8 cellular contexts compared by ENCODE assay signal in the genomic region with DNA sequence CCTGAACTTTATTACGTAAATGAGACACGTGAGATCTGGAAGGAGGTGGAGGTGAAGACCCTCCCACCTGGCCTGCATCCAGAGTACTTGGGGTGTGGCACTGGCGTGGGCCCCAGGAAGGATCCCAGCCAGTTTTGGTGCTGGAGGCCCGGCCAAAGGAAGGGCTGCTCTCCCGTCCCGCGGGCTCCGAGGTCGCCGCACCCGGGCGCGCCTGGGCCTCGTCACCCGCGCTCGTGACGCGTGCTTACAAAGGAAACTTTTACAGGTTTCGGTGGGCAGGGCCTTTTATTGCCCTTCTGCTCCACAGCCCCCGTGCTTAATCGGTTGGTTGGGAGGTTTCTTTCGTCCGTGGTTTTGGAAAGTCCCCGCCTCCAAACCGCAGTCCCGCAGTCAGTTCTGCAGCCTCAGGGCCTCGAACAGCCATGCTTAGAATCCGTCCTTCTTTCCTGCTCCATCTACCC. TPM values are rescaled to one million over a fixed set of nuclear protein-coding genes. Genes with fewer than 3 reads are reported as not detected.
A peak's percentile ranks its signal among the peaks of the same experiment; 100 is the strongest.
DNase-seq lines count a peak whose midpoint lies in the region; ATAC-seq and TF ChIP-seq lines count a peak whose summit lies in the region.

No MANE protein-coding gene starts in this region.

- CTCF ChIA-PET in T-cell (lab: Charles Lee) = no interaction called here

- no peak overlapping the region for H3K9ac ChIP-seq in muscle layer of colon (ENCODE audit: low read length)

- peak overlapping the region in 1 of 2 donors; percentile 64 for H3K27ac Mint-ChIP-seq in T-cell
- peak overlapping the region; percentile 14 for H3K27ac Mint-ChIP-seq in dendritic cell treated with granulocyte-macrophage colony-stimulating factor and Interleukin-4, amounts not matched to agents 40 ng/mL and 50 ng/mL, for 4 days

- 3% methylated on average over 29 of the region's 29 CpGs for WGBS in suprapubic skin

- H3K4me1 Mint-ChIP-seq in T-cell = peaks cover 14 to 40% (median 32%) of the 10 kb centered on the region in 3 donors
- peaks cover 49% of the 10 kb centered on the region for H3K4me1 Mint-ChIP-seq in dendritic cell treated with granulocyte-macrophage colony-stimulating factor and Interleukin-4, amounts not matched to agents 40 ng/mL and 50 ng/mL, for 4 days (ENCODE audit: low read depth)

- H3K9me3 ChIP-seq in muscle layer of colon (ENCODE audit: low read length) (peaks cover 16% of the 10 kb centered on the region), suprapubic skin (no peaks in the 10 kb centered on the region)

- peaks cover 92 to 93% of the 10 kb centered on the region in 2 donors for H3K27me3 Mint-ChIP-seq in T-cell
- peaks cover 90% of the 10 kb centered on the region for H3K27me3 Mint-ChIP-seq in dendritic cell treated with granulocyte-macrophage colony-stimulating factor and Interleukin-4, amounts not matched to agents 40 ng/mL and 50 ng/mL, for 4 days

- H3K4me1 ChIP-seq in muscle layer of colon (ENCODE audit: insufficient read depth, low read length) (peaks cover 12% of the 10 kb centered on the region), suprapubic skin (peaks cover 28% of the 10 kb centered on the region)

- DNase-seq in T-cell (peak in 31 of 34 experiments; percentile 13 to 59 (median 39)), suprapubic skin (ENCODE audit: low spot score in 2 of 2) (peak in 1 of 2 donors; percentile 75), head of caudate nucleus (no peak), GF-D8 (lab: John Stamatoyannopoulos, UW) (no peak)

- TF ChIP-seq CTCF in GM12875 (IDR thresholded peaks at IDR 0.05; ENCODE audit: borderline replicate concordance, insufficient read depth, low read depth, low read length) (no peak), suprapubic skin (IDR thresholded peaks at IDR 0.05) (no peak)

- H3K9me3 Mint-ChIP-seq in T-cell = peaks cover 5 to 21% (median 10%) of the 10 kb centered on the region in 3 donors
- H3K9me3 Mint-ChIP-seq in dendritic cell treated with granulocyte-macrophage colony-stimulating factor and Interleukin-4, amounts not matched to agents 40 ng/mL and 50 ng/mL, for 4 days = no peaks in the 10 kb centered on the region

- H3K27ac ChIP-seq in muscle layer of colon (ENCODE audit: low read depth, low read length) (no peak overlapping the region), suprapubic skin (no peak overlapping the region)

- H3K27me3 ChIP-seq in muscle layer of colon (ENCODE audit: control insufficient read depth in 1 of 2, insufficient read depth in 2 of 2, low read length in 2 of 2) (peaks cover 49 to 57% of the 10 kb centered on the region in 2 donors), suprapubic skin (peaks cover 72% of the 10 kb centered on the region)

- peak overlapping the region; percentile 24 for H3K4me3 ChIP-seq in GM12875 (ENCODE audit: low read depth, low read length)
- peak overlapping the region; percentile 26 to 53 for H3K4me3 ChIP-seq in muscle layer of colon (ENCODE audit: low read depth in 1 of 2, low read length in 2 of 2)
- peak overlapping the region; percentile 34 for H3K4me3 ChIP-seq in suprapubic skin

- POLR2A ChIA-PET in T-cell (lab: Charles Lee) = interaction anchor here in 1 of 2 donors (0.7 kb wide), 1 partner anchor 158 kb away, joined by 10 read pairs; no protein-coding TSS in a partner anchor

- TF ChIP-seq EP300 in suprapubic skin (IDR thresholded peaks at IDR 0.05) = no peak

- H3K36me3 Mint-ChIP-seq in T-cell = peaks cover 9% of the 10 kb centered on the region
- no peaks in the 10 kb centered on the region for H3K36me3 Mint-ChIP-seq in dendritic cell treated with granulocyte-macrophage colony-stimulating factor and Interleukin-4, amounts not matched to agents 40 ng/mL and 50 ng/mL, for 4 days (ENCODE audit: low read depth)

- peak overlapping the region; percentile 50 to 68 (median 66) for H3K4me3 Mint-ChIP-seq in T-cell
- H3K4me3 Mint-ChIP-seq in dendritic cell treated with granulocyte-macrophage colony-stimulating factor and Interleukin-4, amounts not matched to agents 40 ng/mL and 50 ng/mL, for 4 days = peak overlapping the region; percentile 67

- H3K36me3 ChIP-seq in muscle layer of colon (ENCODE audit: insufficient read depth, low read length) = no peaks in the 10 kb centered on the region
- no peaks in the 10 kb centered on the region for H3K36me3 ChIP-seq in suprapubic skin

- intact Hi-C loops in dendritic cell treated with granulocyte-macrophage colony-stimulating factor and Interleukin-4, amounts not matched to agents 40 ng/mL and 50 ng/mL, for 4 days (cut with micrococcal nuclease) = loop anchor here (10.0 kb wide), 1 partner anchor 150 kb away; no protein-coding TSS in a partner anchor
- intact Hi-C loops in head of caudate nucleus (cut with DNase I) = no loop called here

- no peak for TF ChIP-seq POLR2A in suprapubic skin (IDR thresholded peaks at IDR 0.05)

- ATAC-seq in HG02623 (IDR thresholded peaks at IDR 0.05; ENCODE audit: unreplicated experiment) (peak; percentile 61), T-cell (replicated peaks in 1 of 4) (peak; percentile 43 to 84 (median 56))

RNA-seq across cellular contexts. Expression of a gene that starts 29.2 kb away (rescaled TPM):
- total RNA-seq in T-cell (1 to 10 TPM; 3.6 to 9.3 (median 4.6) TPM), suprapubic skin (1 to 10 TPM in 2 of 4 donors, not detected in 2; 2.0 to 3.4 TPM)

RNA-seq across cellular contexts. Expression of a gene that starts 29.6 kb away (rescaled TPM):
- total RNA-seq in T-cell (1 to 10 TPM; 1.1 to 1.5 (median 1.4) TPM), suprapubic skin (under 1 TPM in 1 of 4 donors, not detected in 3; 0.59 TPM)

RNA-seq across cellular contexts. Expression of a gene that starts 44.1 kb away (rescaled TPM):
- 1 to 10 TPM in 3 of 5 donors, under 1 TPM in 2; 0.33 to 4.4 (median 1.4) TPM for total RNA-seq in T-cell
- total RNA-seq in suprapubic skin = 10 to 100 TPM; 38.8 to 59.9 (median 51.9) TPM

Comparison
In these comparisons a context has a peak if more than half of its experiments do, and no peak if none do; other contexts are left out.
1. DNase-seq: peak in T-cell (31 of 34); none in head of caudate nucleus (0 of 42) and GF-D8 (single experiment).
2. RNA of a gene that starts 44.1 kb away (total RNA-seq): 38.8 to 59.9 TPM in suprapubic skin; 0.33 to 4.4 TPM in T-cell; every median in the first group is over 4 times any median in the second.
3. Peak in every context shown above with its lines, with median percentiles within 50 percentile points of each other: H3K4me3 ChIP-seq.